8 cellular contexts compared by ENCODE assay signal in the genomic region with DNA sequence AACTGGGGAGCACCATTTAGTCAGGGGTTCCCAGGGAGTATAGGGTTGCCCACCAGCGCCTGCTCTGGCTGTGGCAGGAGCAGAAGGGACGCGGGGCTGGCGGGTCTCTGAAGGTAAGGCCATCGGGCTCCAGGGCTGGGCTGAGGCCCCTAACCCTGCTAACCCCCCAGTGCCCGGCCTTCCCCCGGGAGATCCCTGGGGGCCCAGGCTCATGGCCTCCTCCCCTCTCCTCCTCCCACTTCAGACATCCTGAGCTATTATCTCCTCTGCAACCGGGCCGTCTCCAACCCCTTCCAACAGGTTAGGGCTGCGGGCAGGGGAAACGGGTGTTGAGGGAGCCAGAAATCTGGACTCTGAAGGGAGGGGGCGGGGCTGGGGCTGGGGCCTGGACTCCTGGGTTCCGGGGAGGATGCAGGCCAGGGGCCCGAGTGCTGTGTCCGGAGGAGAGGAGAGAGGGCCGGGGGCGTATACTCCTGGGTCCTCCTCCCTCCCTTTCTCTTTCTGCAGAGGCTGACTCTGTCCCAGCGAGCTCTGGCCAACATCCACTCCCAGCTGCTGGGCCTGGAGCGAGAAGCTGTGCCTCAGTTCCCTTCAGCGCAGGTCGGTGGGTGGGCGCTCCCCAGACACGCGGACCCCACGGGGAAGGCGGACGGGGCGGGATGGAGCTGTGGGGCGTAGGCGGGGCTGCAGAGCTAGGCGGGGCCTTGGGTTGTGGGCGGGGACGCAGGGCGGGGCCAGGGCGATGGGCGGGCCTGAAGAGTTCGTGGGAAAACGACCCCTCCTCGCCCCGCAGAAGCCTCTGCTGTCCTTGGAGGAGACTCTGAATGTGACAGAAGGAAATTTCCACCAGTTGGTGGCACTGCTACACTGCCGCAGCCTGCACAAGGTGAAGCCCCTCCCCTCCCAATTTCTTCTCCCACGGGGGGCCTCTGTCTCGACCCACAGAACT. TPM values are rescaled to one million over a fixed set of nuclear protein-coding genes. Genes with fewer than 3 reads are reported as not detected.
DNase-seq lines count a peak whose midpoint lies in the region; ATAC-seq and TF ChIP-seq lines count a peak whose summit lies in the region.

No MANE protein-coding gene starts in this region.

- DNase-seq in activated CD4-positive, CD25-positive, alpha-beta regulatory T cell treated with anti-CD3 and anti-CD28 coated beads, Interleukin-2, amount 50 U/mL, for 72 hours, result no peak
- DNase-seq in SW480 (ENCODE audit: low spot score) (peak; percentile 43), cardiac fibroblast (ENCODE audit: low read depth in 2 of 2) (peak; percentile 30 to 46), left lung (peak in 1 of 2 donors; percentile 87), middle frontal gyrus (ENCODE audit: extremely low spot score, low spot score) (no peak), SKM-1 treated with dmso at 0.1 percent for 144 hours (lab: John Stamatoyannopoulos, UW; ENCODE audit: unreplicated experiment) (no peak)
- DNase-seq in stimulated activated CD8-positive, alpha-beta memory T cell treated with anti-CD3 and anti-CD28 coated beads, Interleukin-15, amount 100 ng/mL, for 24 hours (ENCODE audit: low read depth), result peak; percentile 42

- peaks cover 0 to 13% of the 10 kb centered on the region in 2 donors for H3K4me1 ChIP-seq in left lung

- peaks cover 0 to 57% of the 10 kb centered on the region in 2 donors for H3K27me3 ChIP-seq in left lung

- H3K4me3 ChIP-seq in cardiac fibroblast (replicated peaks in 1 of 2; ENCODE audit: low read depth in 2 of 2, low read length in 2 of 2) (peak overlapping the region; percentile 30 to 39), left lung (peak overlapping the region in 1 of 2 donors; percentile 11)

- TF ChIP-seq CTCF in cardiac fibroblast (IDR thresholded peaks at IDR 0.05; ENCODE audit: low read depth, low read length) (no peak), left lung (IDR thresholded peaks at IDR 0.05) (no peak)

- H3K27ac ChIP-seq in left lung, result no peak overlapping the region

- no peaks in the 10 kb centered on the region for H3K9me3 ChIP-seq in left lung

- peak; percentile 65 to 72 for ATAC-seq in activated CD4-positive, CD25-positive, alpha-beta regulatory T cell treated with anti-CD3 and anti-CD28 coated beads, Interleukin-2, amount 50 U/mL, for 24 hours
- ATAC-seq in left lung, result peak; percentile 53

- intact Hi-C loops in left lung (cut with DNase I), result no loop called here

- H3K36me3 ChIP-seq in left lung, result no peaks in the 10 kb centered on the region

RNA-seq across cellular contexts. Expression of a gene that starts 15.3 kb away (rescaled TPM):
- total RNA-seq in left lung, result not detected

RNA-seq across cellular contexts. Expression of a gene that starts 18.4 kb away (rescaled TPM):
- 100 to 1,000 TPM; 138 to 144 TPM for total RNA-seq in left lung

RNA-seq across cellular contexts. Expression of a gene that starts 33.0 kb away (rescaled TPM):
- 1 to 10 TPM; 5.4 to 8.8 TPM for total RNA-seq in left lung

RNA-seq across cellular contexts. Expression of a gene that starts 42.5 kb away (rescaled TPM):
- 10 to 100 TPM; 20.4 to 29.8 TPM for total RNA-seq in left lung

Comparison
In these comparisons a context has a peak if more than half of its experiments do, and no peak if none do; other contexts are left out.
1. DNase-seq: peak in SW480 (single experiment), cardiac fibroblast (2 of 2) and stimulated activated CD8-positive, alpha-beta memory T cell treated with anti-CD3 and anti-CD28 coated beads, Interleukin-15, amount 100 ng/mL, for 24 hours (single experiment); none in activated CD4-positive, CD25-positive, alpha-beta regulatory T cell treated with anti-CD3 and anti-CD28 coated beads, Interleukin-2, amount 50 U/mL, for 72 hours (single experiment), middle frontal gyrus (single experiment) and SKM-1 treated with dmso at 0.1 percent for 144 hours (single experiment).